38 cellular contexts compared by ENCODE assay signal in genomic region chr12:64064240-64064639, GRCh38.
"Had no signal": no experiment of that assay in that cellular context is flagged by ENCODE, and none has a peak within 500 bp of the region (broad histone marks: within the 10 kb centered on the region; RNA-seq: fewer than 3 reads in every experiment).

No MANE protein-coding gene starts in this region.

- ATAC-seq: activated CD8-positive, alpha-beta T cell treated with anti-CD3 and anti-CD28 coated beads for 36 hours; activated naive CD4-positive, alpha-beta T cell treated with anti-CD3 and anti-CD28 coated beads, Interleukin-2, amount 50 U/mL, for 72 hours; activated T-cell treated with anti-CD3 and anti-CD28 coated beads, Interleukin-2, amount 50 U/mL, for 4 hours; activated T-cell treated with anti-CD3 and anti-CD28 coated beads, Interleukin-2, amount 50 U/mL, for 72 hours; activated T-helper 17 cell treated with anti-CD3 and anti-CD28 coated beads, Interleukin-2, amount 50 U/mL, for 72 hours had no signal

- H3K27me3 Mint-ChIP-seq: activated B cell treated with CpG ODN at 0.5 μM for 24 hours; brain; central memory CD8-positive, alpha-beta T cell had no signal

- H3K27ac ChIP-seq: adrenal gland, cardiac muscle cell, VCaP had no signal

- H3K4me3 Mint-ChIP-seq: activated B cell treated with CpG ODN at 0.5 μM for 24 hours; activated CD4-positive, alpha-beta memory T cell treated with anti-CD3 and anti-CD28 coated beads for 36 hours; activated CD4-positive, alpha-beta T cell treated with anti-CD3 and anti-CD28 coated beads, Interleukin-2, amount 10 ng/mL, durations not matched to agents 24 days and 14 days; activated CD8-positive, alpha-beta T cell treated with anti-CD3 and anti-CD28 coated beads for 36 hours; activated naive CD4-positive, alpha-beta T cell treated with anti-CD3 and anti-CD28 coated beads for 36 hours; activated naive CD8-positive, alpha-beta T cell treated with anti-CD3 and anti-CD28 coated beads for 36 hours; activated T-cell treated with anti-CD3 and anti-CD28 coated beads, Interleukin-2, amount 50 U/mL, for 4 hours; activated T-cell treated with anti-CD3 and anti-CD28 coated beads, Interleukin-2, amount 50 U/mL, for 72 hours; activated T-helper 1 cell treated with anti-CD3 and anti-CD28 coated beads, Interleukin-12 subunit alpha, Interleukin-12 subunit beta, Interleukin-2, Interleukin-4 antibody, amounts not matched to agents 30 ng/mL and 10 ng/mL and 1 ng/mL, durations not matched to agents 14 hours and 24 hours and 36 hours; activated T-helper 17 cell treated with anti-CD3 and anti-CD28 coated beads, Interleukin-2, amount 50 U/mL, for 72 hours; brain; central memory CD8-positive, alpha-beta T cell; T-helper 1 cell treated with Interleukin-12 subunit alpha and Interleukin-12 subunit beta and Interleukin-4 antibody, amounts not matched to agents 30 μg/mL and 1 μg/mL, for 36 hours; T-helper 2 cell treated with Interferon-gamma antibody and Interleukin-4, amounts not matched to agents 5 μg/mL and 100 μg/mL, for 36 hours had no signal

- FAIRE-seq: bronchial epithelial cell, TTC549 had no signal

- H3K27me3 ChIP-seq: adrenal gland, cardiac muscle cell had no signal

- H3K4me1 Mint-ChIP-seq: activated B cell treated with CpG ODN at 0.5 μM for 24 hours; activated CD4-positive, alpha-beta T cell treated with anti-CD3 and anti-CD28 coated beads, Interleukin-2, amount 10 ng/mL, durations not matched to agents 24 days and 14 days; activated naive CD8-positive, alpha-beta T cell treated with anti-CD3 and anti-CD28 coated beads for 36 hours; activated T-helper 17 cell treated with anti-CD3 and anti-CD28 coated beads, Interleukin-2, amount 50 U/mL, for 72 hours; central memory CD8-positive, alpha-beta T cell had no signal

- H3K27ac Mint-ChIP-seq: activated B cell treated with CpG ODN at 0.5 μM for 24 hours; activated CD4-positive, alpha-beta memory T cell treated with anti-CD3 and anti-CD28 coated beads for 36 hours; activated CD4-positive, alpha-beta T cell treated with anti-CD3 and anti-CD28 coated beads, Interleukin-2, amount 10 ng/mL, durations not matched to agents 24 days and 14 days; activated CD8-positive, alpha-beta T cell treated with anti-CD3 and anti-CD28 coated beads for 36 hours; activated naive CD4-positive, alpha-beta T cell treated with anti-CD3 and anti-CD28 coated beads for 36 hours; activated naive CD4-positive, alpha-beta T cell treated with anti-CD3 and anti-CD28 coated beads, Interleukin-2, amount 50 U/mL, for 72 hours; activated naive CD8-positive, alpha-beta T cell treated with anti-CD3 and anti-CD28 coated beads for 36 hours; activated T-cell treated with anti-CD3 and anti-CD28 coated beads, Interleukin-2, amount 50 U/mL, for 72 hours; activated T-helper 1 cell treated with anti-CD3 and anti-CD28 coated beads, Interleukin-12 subunit alpha, Interleukin-12 subunit beta, Interleukin-2, Interleukin-4 antibody, amounts not matched to agents 30 ng/mL and 10 ng/mL and 1 ng/mL, durations not matched to agents 14 hours and 24 hours and 36 hours; activated T-helper 17 cell treated with anti-CD3 and anti-CD28 coated beads, Interleukin-2, amount 50 U/mL, for 72 hours; T-helper 1 cell treated with Interleukin-12 subunit alpha and Interleukin-12 subunit beta and Interleukin-4 antibody, amounts not matched to agents 30 μg/mL and 1 μg/mL, for 36 hours; T-helper 2 cell treated with Interferon-gamma antibody and Interleukin-4, amounts not matched to agents 5 μg/mL and 100 μg/mL, for 36 hours had no signal

- H3K9me3 Mint-ChIP-seq: activated B cell treated with CpG ODN at 0.5 μM for 24 hours; activated CD4-positive, alpha-beta memory T cell treated with anti-CD3 and anti-CD28 coated beads for 36 hours; activated CD4-positive, alpha-beta T cell treated with anti-CD3 and anti-CD28 coated beads, Interleukin-2, amount 10 ng/mL, durations not matched to agents 24 days and 14 days; activated CD8-positive, alpha-beta T cell treated with anti-CD3 and anti-CD28 coated beads for 36 hours; activated naive CD4-positive, alpha-beta T cell treated with anti-CD3 and anti-CD28 coated beads for 36 hours; activated naive CD4-positive, alpha-beta T cell treated with anti-CD3 and anti-CD28 coated beads, Interleukin-2, amount 50 U/mL, for 72 hours; activated naive CD8-positive, alpha-beta T cell treated with anti-CD3 and anti-CD28 coated beads for 36 hours; activated T-cell treated with anti-CD3 and anti-CD28 coated beads, Interleukin-2, amount 50 U/mL, for 4 hours; activated T-cell treated with anti-CD3 and anti-CD28 coated beads, Interleukin-2, amount 50 U/mL, for 72 hours; activated T-helper 1 cell treated with anti-CD3 and anti-CD28 coated beads, Interleukin-12 subunit alpha, Interleukin-12 subunit beta, Interleukin-2, Interleukin-4 antibody, amounts not matched to agents 30 ng/mL and 10 ng/mL and 1 ng/mL, durations not matched to agents 14 hours and 24 hours and 36 hours; activated T-helper 17 cell treated with anti-CD3 and anti-CD28 coated beads, Interleukin-2, amount 50 U/mL, for 72 hours; brain; central memory CD8-positive, alpha-beta T cell; T-helper 1 cell treated with Interleukin-12 subunit alpha and Interleukin-12 subunit beta and Interleukin-4 antibody, amounts not matched to agents 30 μg/mL and 1 μg/mL, for 36 hours; T-helper 2 cell treated with Interferon-gamma antibody and Interleukin-4, amounts not matched to agents 5 μg/mL and 100 μg/mL, for 36 hours had no signal

- H3K36me3 ChIP-seq: cardiac muscle cell had no signal

- H3K4me1 ChIP-seq: adrenal gland had no signal

- H3K4me3 ChIP-seq: adrenal gland, cardiac muscle cell had no signal

- DNase-seq: activated B cell treated with CpG ODN at 0.5 μM for 24 hours; activated CD4-positive, alpha-beta memory T cell treated with anti-CD3 and anti-CD28 coated beads for 36 hours; activated CD4-positive, alpha-beta T cell treated with anti-CD3 and anti-CD28 coated beads for 4 hours; activated CD4-positive, alpha-beta T cell treated with anti-CD3 and anti-CD28 coated beads, Interleukin-2, amount 10 ng/mL, durations not matched to agents 24 days and 14 days; activated CD4-positive, alpha-beta T cell treated with anti-CD3 and anti-CD28 coated beads, Interleukin-2, amount 50 U/mL, for 1 hour; activated CD4-positive, alpha-beta T cell treated with anti-CD3 and anti-CD28 coated beads, Interleukin-2, amount 50 U/mL, for 4 hours; activated CD4-positive, CD25-positive, alpha-beta regulatory T cell treated with anti-CD3 and anti-CD28 coated beads, Interleukin-2, amount 50 U/mL, for 72 hours; activated CD8-positive, alpha-beta memory T cell treated with anti-CD3 and anti-CD28 coated beads, Interleukin-2, amount 50 U/mL, for 4 hours; activated CD8-positive, alpha-beta T cell treated with anti-CD3 and anti-CD28 coated beads for 36 hours; activated effector memory CD4-positive, alpha-beta T cell treated with anti-CD3 and anti-CD28 coated beads, Interleukin-2, amount 50 U/mL, for 16 hours; activated gamma-delta T cell treated with Interleukin-2 at 50 U/mL for 16 hours; activated naive CD4-positive, alpha-beta T cell; activated naive CD4-positive, alpha-beta T cell treated with anti-CD3 and anti-CD28 coated beads for 36 hours; activated naive CD4-positive, alpha-beta T cell treated with anti-CD3 and anti-CD28 coated beads, Interleukin-2, amount 50 U/mL, for 16 hours; activated naive CD8-positive, alpha-beta T cell treated with anti-CD3 and anti-CD28 coated beads for 36 hours; activated T-cell treated with anti-CD3 and anti-CD28 coated beads for 4 hours; activated T-cell treated with anti-CD3 and anti-CD28 coated beads, Interleukin-2, amount 50 U/mL, for 1 hour; activated T-cell treated with anti-CD3 and anti-CD28 coated beads, Interleukin-2, amount 50 U/mL, for 4 hours; activated T-cell treated with anti-CD3 and anti-CD28 coated beads, Interleukin-2, amount 50 U/mL, for 72 hours; adrenal gland; amniotic stem cell; aorta; caudate nucleus; cerebellar nuclear complex; T-helper 1 cell; T-helper 2 cell; T-helper 9 cell had no signal

- H3K36me3 Mint-ChIP-seq: activated CD4-positive, alpha-beta memory T cell treated with anti-CD3 and anti-CD28 coated beads for 36 hours; activated naive CD4-positive, alpha-beta T cell treated with anti-CD3 and anti-CD28 coated beads, Interleukin-2, amount 50 U/mL, for 72 hours; activated naive CD8-positive, alpha-beta T cell treated with anti-CD3 and anti-CD28 coated beads for 36 hours had no signal

- H3K9me3 ChIP-seq: adrenal gland had no signal
